ENCODE assay signal across 8 cellular contexts in genomic region chr6:90393232-90393884, GRCh38.
A peak's percentile ranks its signal among the peaks of the same experiment; 100 is the strongest.
DNase-seq lines count a peak whose midpoint lies in the region; ATAC-seq lines count a peak whose summit lies in the region.

No MANE protein-coding gene starts in this region.

- H3K36me3 ChIP-seq in CD8-positive, alpha-beta memory T cell (ENCODE audit: insufficient read depth, low read length), result no peaks in the 10 kb centered on the region

- POLR2A ChIA-PET in CD8-positive, alpha-beta memory T cell (lab: Charles Lee), result interaction anchor here (1.1 to 1.3 kb wide), 2 partner anchors 9 to 16 kb away, joined by 3 to 4 read pairs; no protein-coding TSS in a partner anchor
- POLR2A ChIA-PET in activated naive CD8-positive, alpha-beta T cell treated with anti-CD3 and anti-CD28 coated beads, Interleukin-2, amount 10 ng/mL, durations not matched to agents 7 days and 5 days (lab: Charles Lee), result interaction anchor here (0.6 to 2.3 kb wide), 11 partner anchors 20 to 176 kb away, joined by 3 to 15 read pairs (median 3); partner anchors contain the start of gene BACH2

- ATAC-seq in GM21515 (IDR thresholded peaks at IDR 0.05; ENCODE audit: unreplicated experiment), result peak; percentile 77
- peak; percentile 87 for ATAC-seq in activated naive CD8-positive, alpha-beta T cell treated with anti-CD3 and anti-CD28 coated beads, Interleukin-2, amount 10 ng/mL, durations not matched to agents 7 days and 5 days (ENCODE audit: low read depth)
- peak; percentile 72 for ATAC-seq in left ventricle myocardium superior
- no peak for ATAC-seq in GM19455 (IDR thresholded peaks at IDR 0.05; ENCODE audit: unreplicated experiment)

- peaks cover 25% of the 10 kb centered on the region for H3K4me1 ChIP-seq in CD8-positive, alpha-beta memory T cell (ENCODE audit: insufficient read depth, low read length)

- no peak overlapping the region for H3K27ac ChIP-seq in CD8-positive, alpha-beta memory T cell (ENCODE audit: low read depth, low read length)

- no peaks in the 10 kb centered on the region for H3K9me3 Mint-ChIP-seq in CD8-positive, alpha-beta memory T cell
- no peaks in the 10 kb centered on the region for H3K9me3 Mint-ChIP-seq in activated naive CD8-positive, alpha-beta T cell treated with anti-CD3 and anti-CD28 coated beads, Interleukin-2, amount 10 ng/mL, durations not matched to agents 7 days and 5 days

- H3K9me3 ChIP-seq in CD8-positive, alpha-beta memory T cell (ENCODE audit: low read length), result no peaks in the 10 kb centered on the region

- H3K4me1 Mint-ChIP-seq in CD8-positive, alpha-beta memory T cell, result peaks cover 30 to 36% (median 34%) of the 10 kb centered on the region in 3 donors
- peaks cover 28% of the 10 kb centered on the region for H3K4me1 Mint-ChIP-seq in activated naive CD8-positive, alpha-beta T cell treated with anti-CD3 and anti-CD28 coated beads, Interleukin-2, amount 10 ng/mL, durations not matched to agents 7 days and 5 days

- H3K36me3 Mint-ChIP-seq in CD8-positive, alpha-beta memory T cell, result peaks cover 0 to 3% (median 0%) of the 10 kb centered on the region in 3 donors
- H3K36me3 Mint-ChIP-seq in activated naive CD8-positive, alpha-beta T cell treated with anti-CD3 and anti-CD28 coated beads, Interleukin-2, amount 10 ng/mL, durations not matched to agents 7 days and 5 days, result no peaks in the 10 kb centered on the region

- DNase-seq in CD8-positive, alpha-beta memory T cell, result peak; percentile 35 to 79 (median 69)
- peak; percentile 61 for DNase-seq in MV-4-11 (lab: John Stamatoyannopoulos, UW)
- DNase-seq in SW480 (ENCODE audit: low spot score), result peak; percentile 21
- DNase-seq in activated naive CD8-positive, alpha-beta T cell treated with anti-CD3 and anti-CD28 coated beads, Interleukin-2, amount 10 ng/mL, durations not matched to agents 7 days and 5 days, result peak; percentile 69
- no peak for DNase-seq in left ventricle myocardium superior
- DNase-seq in skeletal muscle cell (ENCODE audit: low read depth), result peak; percentile 31

- peak overlapping the region; percentile 0 to 75 (median 60) for H3K27ac Mint-ChIP-seq in CD8-positive, alpha-beta memory T cell
- peak overlapping the region; percentile 80 for H3K27ac Mint-ChIP-seq in activated naive CD8-positive, alpha-beta T cell treated with anti-CD3 and anti-CD28 coated beads, Interleukin-2, amount 10 ng/mL, durations not matched to agents 7 days and 5 days

- H3K4me3 Mint-ChIP-seq in CD8-positive, alpha-beta memory T cell, result no peak overlapping the region
- peak overlapping the region; percentile 2 for H3K4me3 Mint-ChIP-seq in activated naive CD8-positive, alpha-beta T cell treated with anti-CD3 and anti-CD28 coated beads, Interleukin-2, amount 10 ng/mL, durations not matched to agents 7 days and 5 days

- no peaks in the 10 kb centered on the region for H3K27me3 Mint-ChIP-seq in CD8-positive, alpha-beta memory T cell
- H3K27me3 Mint-ChIP-seq in activated naive CD8-positive, alpha-beta T cell treated with anti-CD3 and anti-CD28 coated beads, Interleukin-2, amount 10 ng/mL, durations not matched to agents 7 days and 5 days, result no peaks in the 10 kb centered on the region

- no peaks in the 10 kb centered on the region for H3K27me3 ChIP-seq in CD8-positive, alpha-beta memory T cell (ENCODE audit: insufficient read depth, low read length, poor library complexity, severe bottlenecking)

- CTCF ChIA-PET in CD8-positive, alpha-beta memory T cell (lab: Charles Lee), result interaction anchor here (0.5 to 2.9 kb wide), 40 partner anchors 9 to 636 kb away, joined by 3 to 33 read pairs (median 4); no protein-coding TSS in a partner anchor

- intact Hi-C loops in left ventricle myocardium superior (cut with micrococcal nuclease), result loop anchor here (2.0 to 10.0 kb wide), 3 partner anchors 81 to 449 kb away; no protein-coding TSS in a partner anchor

- no peak overlapping the region for H3K4me3 ChIP-seq in CD8-positive, alpha-beta memory T cell (ENCODE audit: low read length)
- H3K4me3 ChIP-seq in skeletal muscle cell (ENCODE audit: low read depth, low read length), result no peak overlapping the region
